ENCODE assay signal across 11 cellular contexts in genomic region chr19:2395293-2395829, GRCh38. TPM values are rescaled to one million over a fixed set of nuclear protein-coding genes. Genes with fewer than 3 reads are reported as not detected.
DNase-seq lines count a peak whose midpoint lies in the region; ATAC-seq and TF ChIP-seq lines count a peak whose summit lies in the region.
"Not testable (repeated sequence)": the region's sequence is repeated elsewhere in the genome, so short reads cannot be mapped to it uniquely, and the experiment has no call there.
"Had no signal": no experiment of that assay in that cellular context is flagged by ENCODE, and none has a peak within 500 bp of the region (broad histone marks: within the 10 kb centered on the region; RNA-seq: fewer than 3 reads in every experiment).

No MANE protein-coding gene starts in this region.

- H3K36me3 Mint-ChIP-seq in CD14-positive monocyte; IgD-negative memory B cell; activated CD4-positive, alpha-beta memory T cell treated with anti-CD3 and anti-CD28 coated beads, Interleukin-2, amount 10 ng/mL, durations not matched to agents 7 days and 5 days (ENCODE audit: low read depth): not testable (repeated sequence)

- not testable (repeated sequence) for BruUV-seq in OCI-LY7 (replicated peaks; lab: Mats Ljungman, UMichigan)

- not testable (repeated sequence) for H3K9me3 ChIP-seq in OCI-LY7 (ENCODE audit: low read length); duodenal mucosa (ENCODE audit: control insufficient read depth in 1 of 2, low read length in 2 of 2); mucosa of rectum (ENCODE audit: control insufficient read depth in 2 of 2, low read length in 2 of 2)

- H3K9me3 Mint-ChIP-seq in CD14-positive monocyte; IgD-negative memory B cell; activated CD4-positive, alpha-beta memory T cell treated with anti-CD3 and anti-CD28 coated beads, Interleukin-2, amount 10 ng/mL, durations not matched to agents 7 days and 5 days; stimulated activated naive CD8-positive, alpha-beta T cell treated with anti-CD3 and anti-CD28 coated beads, Interleukin-15, amount 100 ng/mL, for 72 hours: not testable (repeated sequence)

- not testable (repeated sequence) for DNase-seq in CD14-positive monocyte (ENCODE audit: low spot score); OCI-LY7 (ENCODE audit: low spot score); activated CD4-positive, alpha-beta memory T cell treated with anti-CD3 and anti-CD28 coated beads, Interleukin-2, amount 10 ng/mL, durations not matched to agents 7 days and 5 days; stimulated activated naive CD8-positive, alpha-beta T cell treated with anti-CD3 and anti-CD28 coated beads, Interleukin-15, amount 100 ng/mL, for 72 hours

- H4K20me1 ChIP-seq in OCI-LY7 (ENCODE audit: insufficient read depth, low read length): not testable (repeated sequence)

- POLR2A ChIA-PET in OCI-LY7 (lab: Charles Lee): not testable (repeated sequence)
- POLR2A ChIA-PET in activated CD4-positive, alpha-beta memory T cell treated with anti-CD3 and anti-CD28 coated beads, Interleukin-2, amount 10 ng/mL, durations not matched to agents 7 days and 5 days (lab: Charles Lee): interaction anchor here (1.4 kb wide), 1 partner anchor 157 kb away, joined by 6 read pairs; no protein-coding TSS in a partner anchor

- CTCF ChIA-PET in OCI-LY7 (lab: Charles Lee; ENCODE audit: unreplicated experiment): not testable (repeated sequence)
- CTCF ChIA-PET in activated CD4-positive, alpha-beta memory T cell treated with anti-CD3 and anti-CD28 coated beads, Interleukin-2, amount 10 ng/mL, durations not matched to agents 7 days and 5 days (lab: Charles Lee): interaction anchor here (1.9 kb wide), 1 partner anchor 216 kb away, joined by 4 read pairs; no protein-coding TSS in a partner anchor

- not testable (repeated sequence) for H3K79me2 ChIP-seq in OCI-LY7 (ENCODE audit: insufficient read depth, low read depth, low read length)

- H3K27ac ChIP-seq in OCI-LY7 (ENCODE audit: low read depth, low read length, poor library complexity, severe bottlenecking): not testable (repeated sequence)
- H3K27ac ChIP-seq in duodenal mucosa (ENCODE audit: low read depth, low read length): peak overlapping the region; percentile 20
- peak overlapping the region; percentile 48 to 57 for H3K27ac ChIP-seq in mucosa of rectum (ENCODE audit: low read depth in 2 of 2, low read length in 2 of 2)

- not testable (repeated sequence) for H3K9me2 ChIP-seq in OCI-LY7 (ENCODE audit: insufficient read depth, low read length)

- not testable (repeated sequence) for H3K9ac ChIP-seq in duodenal mucosa (ENCODE audit: low read depth in 1 of 2, low read length in 2 of 2); mucosa of rectum (ENCODE audit: low read depth in 1 of 2, low read length in 2 of 2)

- not testable (repeated sequence) for H3K27me3 Mint-ChIP-seq in CD14-positive monocyte (ENCODE audit: low read depth in 3 of 3); IgD-negative memory B cell; activated CD4-positive, alpha-beta memory T cell treated with anti-CD3 and anti-CD28 coated beads, Interleukin-2, amount 10 ng/mL, durations not matched to agents 7 days and 5 days; stimulated activated naive CD8-positive, alpha-beta T cell treated with anti-CD3 and anti-CD28 coated beads, Interleukin-15, amount 100 ng/mL, for 72 hours

- ATAC-seq in stimulated activated naive CD8-positive, alpha-beta T cell treated with anti-CD3 and anti-CD28 coated beads, Interleukin-15, amount 100 ng/mL, for 72 hours: not testable (repeated sequence)

- H3K4me1 ChIP-seq in OCI-LY7 (ENCODE audit: insufficient read depth, low read length, poor library complexity, severe bottlenecking) (peaks cover 22% of the 10 kb centered on the region), duodenal mucosa (ENCODE audit: control insufficient read depth in 1 of 2, insufficient read depth in 2 of 2, low read length in 2 of 2) (peaks cover 0 to 10% of the 10 kb centered on the region in 2 donors), mucosa of rectum (ENCODE audit: control insufficient read depth in 2 of 2, insufficient read depth in 2 of 2, low read length in 2 of 2) (peaks cover 13 to 15% of the 10 kb centered on the region in 2 donors)

- H3K4me1 Mint-ChIP-seq in CD14-positive monocyte (peaks cover 30% of the 10 kb centered on the region), IgD-negative memory B cell (peaks cover 12 to 24% (median 14%) of the 10 kb centered on the region in 3 donors)
- peaks cover 25% of the 10 kb centered on the region for H3K4me1 Mint-ChIP-seq in activated CD4-positive, alpha-beta memory T cell treated with anti-CD3 and anti-CD28 coated beads, Interleukin-2, amount 10 ng/mL, durations not matched to agents 7 days and 5 days
- peaks cover 18% of the 10 kb centered on the region for H3K4me1 Mint-ChIP-seq in stimulated activated naive CD8-positive, alpha-beta T cell treated with anti-CD3 and anti-CD28 coated beads, Interleukin-15, amount 100 ng/mL, for 72 hours

- not testable (repeated sequence) for H3K36me3 ChIP-seq in OCI-LY7 (ENCODE audit: insufficient read depth, low read length); duodenal mucosa (ENCODE audit: control insufficient read depth in 1 of 2, insufficient read depth in 2 of 2, low read length in 2 of 2); mucosa of rectum (ENCODE audit: control insufficient read depth in 2 of 2, insufficient read depth in 2 of 2, low read length in 2 of 2)

- H3K27me3 ChIP-seq in duodenal mucosa (ENCODE audit: control insufficient read depth in 1 of 2, insufficient read depth in 2 of 2, low read length in 2 of 2); mucosa of rectum (ENCODE audit: control insufficient read depth in 2 of 2, insufficient read depth in 2 of 2, low read length in 2 of 2): not testable (repeated sequence)

- intact Hi-C loops in CD14-positive monocyte (cut with micrococcal nuclease): loop anchor here in 1 of 2 donors (10.0 kb wide), 1 partner anchor 111 kb away; the partner anchor contains the start of gene PEAK3
- intact Hi-C loops in OCI-LY7 (cut with micrococcal nuclease; ENCODE audit: unreplicated experiment): not testable (repeated sequence)

- H3K4me2 ChIP-seq in OCI-LY7 (ENCODE audit: low read length): not testable (repeated sequence)

- not testable (repeated sequence) for TF ChIP-seq CTCF in CD14-positive monocyte (IDR thresholded peaks at IDR 0.05); OCI-LY7 (conservative IDR thresholded peaks at IDR 0.05; ENCODE audit: low read length)

- H3K27ac Mint-ChIP-seq in CD14-positive monocyte (peak overlapping the region in 6 of 7 donors; percentile 76 to 93 (median 90)), IgD-negative memory B cell (peak overlapping the region in 2 of 3 donors; percentile 73 to 92)
- peak overlapping the region; percentile 68 for H3K27ac Mint-ChIP-seq in activated CD4-positive, alpha-beta memory T cell treated with anti-CD3 and anti-CD28 coated beads, Interleukin-2, amount 10 ng/mL, durations not matched to agents 7 days and 5 days
- peak overlapping the region; percentile 40 to 90 for H3K27ac Mint-ChIP-seq in stimulated activated naive CD8-positive, alpha-beta T cell treated with anti-CD3 and anti-CD28 coated beads, Interleukin-15, amount 100 ng/mL, for 72 hours

- H2AFZ ChIP-seq in OCI-LY7 (ENCODE audit: low read length): peak overlapping the region; percentile 99; the same call in 1 of the 2 replicates

- peak overlapping the region; percentile 78 to 85 for H3K4me3 Mint-ChIP-seq in CD14-positive monocyte
- H3K4me3 Mint-ChIP-seq in IgD-negative memory B cell: peak overlapping the region in 1 of 4 donors; percentile 98
- peak overlapping the region; percentile 56 for H3K4me3 Mint-ChIP-seq in activated CD4-positive, alpha-beta memory T cell treated with anti-CD3 and anti-CD28 coated beads, Interleukin-2, amount 10 ng/mL, durations not matched to agents 7 days and 5 days
- H3K4me3 Mint-ChIP-seq in stimulated activated naive CD8-positive, alpha-beta T cell treated with anti-CD3 and anti-CD28 coated beads, Interleukin-15, amount 100 ng/mL, for 72 hours: not testable (repeated sequence)

- not testable (repeated sequence) for H3K4me3 ChIP-seq in OCI-LY7 (ENCODE audit: low read depth, low read length, poor library complexity, severe bottlenecking); duodenal mucosa (ENCODE audit: low read depth in 1 of 2, low read length in 2 of 2)
- H3K4me3 ChIP-seq in mucosa of rectum (ENCODE audit: low read length in 2 of 2): peak overlapping the region in 1 of 2 donors; percentile 65

RNA-seq across cellular contexts. Expression of gene TIMM13, which starts 32.0 kb away (rescaled TPM):
- 10 to 100 TPM; 72.4 to 89.3 TPM for polyA plus RNA-seq in CD14-positive monocyte
- 69.1 TPM for polyA plus RNA-seq in IgD-negative memory B cell
- total RNA-seq in OCI-LY7 (2014; rRNA removed; shearing (Covaris generic)): 55.4 and 60.0 TPM in 2 replicates
- total RNA-seq in OCI-LY7 (2022): 95.3 and 120 TPM in 2 replicates
- total RNA-seq in activated CD4-positive, alpha-beta memory T cell treated with anti-CD3 and anti-CD28 coated beads, Interleukin-2, amount 10 ng/mL, durations not matched to agents 7 days and 5 days: 10 to 100 TPM; 44.5 to 47.4 TPM

RNA-seq across cellular contexts. Expression of gene TMPRSS9, which starts 35.3 kb away (rescaled TPM):
- polyA plus RNA-seq in CD14-positive monocyte (under 1 TPM in 1 of 2 donors, not detected in 1; 0.30 TPM), IgD-negative memory B cell (not detected)
- total RNA-seq in OCI-LY7 (2014; rRNA removed; shearing (Covaris generic)): 0.44 TPM in 1 of 2 replicates, not detected in the other
- total RNA-seq in OCI-LY7 (2022): 0.28 TPM in 1 of 2 replicates, not detected in the other
- total RNA-seq in activated CD4-positive, alpha-beta memory T cell treated with anti-CD3 and anti-CD28 coated beads, Interleukin-2, amount 10 ng/mL, durations not matched to agents 7 days and 5 days: not detected
- total RNA-seq: Calu3; CD8-positive, alpha-beta memory T cell; LHCN-M2; MCF 10A had no signal
- polyA plus RNA-seq: CD8-positive, alpha-beta memory T cell had no signal
